Comparison of ENCODE assay signal across 35 cellular contexts in genomic region chr10:92942226-92942625, GRCh38.
"Had no signal": no experiment of that assay in that cellular context is flagged by ENCODE, and none has a peak within 500 bp of the region (broad histone marks: within the 10 kb centered on the region; RNA-seq: fewer than 3 reads in every experiment).

No MANE protein-coding gene starts in this region.

- DNase-seq: Karpas-422, Kasumi-1, KG1, MG63, MM.1S, MV-4-11, NCI-H1048, NCI-H1092, NCI-H1092 treated with DMSO at 0.1 percent for 48 hours, NCI-H1105, NCI-H1105 treated with DMSO at 0.1 percent for 48 hours, NCI-H1417, NCI-H1417 treated with DMSO at 0.1 percent for 48 hours, NCI-H1436, NCI-H1436 treated with DMSO at 0.1 percent for 48 hours, NCI-H146, NCI-H1694, NCI-H1694 treated with DMSO at 0.1 percent for 48 hours, NCI-H187, NCI-H187 treated with DMSO at 0.1 percent for 48 hours, NCI-H1930, NCI-H2029, NCI-H2029 treated with DMSO at 0.1 percent for 48 hours, NCI-H2081, NCI-H2081 treated with DMSO at 0.1 percent for 48 hours, NCI-H2107, NCI-H2171, NCI-H2171 treated with DMSO at 0.1 percent for 48 hours, NCI-H2227 treated with DMSO at 0.1 percent for 48 hours, NCI-H226, NCI-H345, NCI-H446, NCI-H446 treated with DMSO at 0.1 percent for 48 hours, NCI-H510A had no signal

- H3K27ac ChIP-seq: KMS-11 had no signal

- H3K27me3 ChIP-seq: MG63 had no signal

- H3K9ac ChIP-seq: KMS-11 had no signal

- H3K4me2 ChIP-seq: KMS-11 had no signal

- H3K9me3 ChIP-seq: MG63 had no signal

- H3K4me3 ChIP-seq: MG63 had no signal

- H3K36me3 ChIP-seq: MG63 had no signal
